ENCODE assay signal across 20 cellular contexts in genomic region chr9:34716711-34717110, GRCh38. TPM values are rescaled to one million over a fixed set of nuclear protein-coding genes. Genes with fewer than 3 reads are reported as not detected.
"Had no signal": no experiment of that assay in that cellular context is flagged by ENCODE, and none has a peak within 500 bp of the region (broad histone marks: within the 10 kb centered on the region; RNA-seq: fewer than 3 reads in every experiment).

No MANE protein-coding gene starts in this region.

- H3K4me1 ChIP-seq: lower lobe of right lung had no signal

- ATAC-seq: heart right ventricle, left lung, lower lobe of right lung, natural killer cell, pancreas, right cardiac atrium had no signal

- H3K27me3 ChIP-seq: heart right ventricle, left lung, pancreas had no signal

- H3K9me3 ChIP-seq: heart right ventricle, left lung, lower lobe of right lung, pancreas had no signal

- H3K4me3 ChIP-seq: heart right ventricle, left lung, lower lobe of right lung, pancreas had no signal

- H3K27ac ChIP-seq: heart right ventricle, left lung, lower lobe of right lung, pancreas had no signal

- H3K36me3 ChIP-seq: heart right ventricle, left lung, lower lobe of right lung, pancreas had no signal

- DNase-seq: heart right ventricle; hypothalamus; left lung; lower lobe of right lung; natural killer cell; nucleus accumbens; pancreas; right cardiac atrium; small intestine; stimulated activated CD4-positive, alpha-beta T cell treated with anti-CD3 and anti-CD28 coated beads, Interleukin-2, amount 100 ng/mL, for 48 hours; stimulated activated naive CD4-positive, alpha-beta T cell treated with Interleukin-2 at 50 U/mL for 16 hours; trophoblast cell had no signal

RNA-seq across cellular contexts. Expression of gene CCL21, which starts 6.8 kb away (rescaled TPM):
- total RNA-seq: endothelial cell of umbilical vein, frontal cortex, mesothelial cell of epicardium, myocyte, natural killer cell, neural crest cell, progenitor cell of endocrine pancreas had no signal

RNA-seq across cellular contexts. Expression of gene CCL19, which starts 25.6 kb away (rescaled TPM):
- total RNA-seq: endothelial cell of umbilical vein, frontal cortex, mesothelial cell of epicardium, myocyte, natural killer cell, neural crest cell had no signal
- polyA plus RNA-seq: endothelial cell of umbilical vein had no signal

RNA-seq across cellular contexts. Expression of gene CCL27, which starts 54.3 kb away (rescaled TPM):
- total RNA-seq: endothelial cell of umbilical vein, lower lobe of right lung, mesothelial cell of epicardium, mucosa of gallbladder, myocyte, natural killer cell, pancreas, urinary bladder had no signal
- polyA plus RNA-seq: endothelial cell of umbilical vein, pancreas had no signal
